8 cellular contexts compared by ENCODE assay signal in genomic region chr20:32456869-32457421, GRCh38.
DNase-seq lines count a peak whose midpoint lies in the region; ATAC-seq, FAIRE-seq and TF ChIP-seq lines count a peak whose summit lies in the region.

No MANE protein-coding gene starts in this region.

- no peaks in the 10 kb centered on the region for H3K9me2 ChIP-seq in MM.1S (replicated peaks; ENCODE audit: insufficient read depth, low read length)

- no peak; the same call in 2 of the 3 replicates for ATAC-seq in K562
- no peak for ATAC-seq in HG02973 (IDR thresholded peaks at IDR 0.05; ENCODE audit: unreplicated experiment)

- H3K27ac ChIP-seq in MM.1S (ENCODE audit: low read length) (no peak overlapping the region), K562 (ENCODE audit: extremely low read depth, low read depth, low read length) (no peak overlapping the region), stomach smooth muscle (ENCODE audit: low read length) (no peak overlapping the region)

- FAIRE-seq in K562 (lab: Jason Lieb, UNC): no peak

- H3K4me1 ChIP-seq in MM.1S (ENCODE audit: low read length): no peaks in the 10 kb centered on the region
- H3K4me1 ChIP-seq in K562 (replicated peaks in 1 of 2; ENCODE audit: control insufficient read depth in 2 of 2, insufficient read depth in 2 of 2, low read length in 2 of 2): peaks cover 0 to 49% of the 10 kb centered on the region in 2 experiments; a peak in 2 of 5 replicates
- peaks cover 25% of the 10 kb centered on the region for H3K4me1 ChIP-seq in stomach smooth muscle (ENCODE audit: control insufficient read depth, insufficient read depth, low read length)

- no peaks in the 10 kb centered on the region for H3F3A ChIP-seq in MM.1S (ENCODE audit: insufficient read depth, low read length)

- peaks cover 2% of the 10 kb centered on the region for H3K9me1 ChIP-seq in K562 (ENCODE audit: control insufficient read depth, insufficient read depth, low read length)

- H3K27me3 ChIP-seq in MM.1S (replicated peaks; ENCODE audit: insufficient read depth, low read length) (no peaks in the 10 kb centered on the region), K562 (ENCODE audit: control insufficient read depth in 2 of 2, insufficient read depth in 2 of 2, low read length in 2 of 2) (no peaks in the 10 kb centered on the region), kidney epithelial cell (ENCODE audit: control insufficient read depth, insufficient read depth, low read length) (no peaks in the 10 kb centered on the region), stomach smooth muscle (ENCODE audit: control insufficient read depth in 1 of 2, insufficient read depth in 2 of 2, low read length in 2 of 2) (no peaks in the 10 kb centered on the region)

- no peaks in the 10 kb centered on the region for H3K36me3 ChIP-seq in MM.1S (replicated peaks; ENCODE audit: insufficient read depth, low read length)
- H3K36me3 ChIP-seq in K562 (ENCODE audit: control insufficient read depth, insufficient read depth, low read length): peaks cover 57% of the 10 kb centered on the region; the same call in 2 of the 3 replicates
- no peaks in the 10 kb centered on the region for H3K36me3 ChIP-seq in kidney epithelial cell (ENCODE audit: control insufficient read depth, insufficient read depth, low read length)
- H3K36me3 ChIP-seq in stomach smooth muscle (ENCODE audit: control insufficient read depth in 2 of 2, insufficient read depth in 2 of 2, low read length in 2 of 2): peaks cover 16 to 21% of the 10 kb centered on the region in 2 donors

- H3K79me2 ChIP-seq in MM.1S (ENCODE audit: low read length) (no peaks in the 10 kb centered on the region), K562 (ENCODE audit: control insufficient read depth, insufficient read depth, low read length) (no peaks in the 10 kb centered on the region)

- in situ Hi-C loops in K562 (cut with MboI): no loop called here

- DNase-seq in MM.1S (peak; percentile 28), K562 (ENCODE audit: extremely low read depth in 1 of 4, low spot score in 3 of 4) (no peak), kidney epithelial cell (ENCODE audit: low read depth) (peak; percentile 65), NOMO-1 treated with dmso at 0.1 percent for 144 hours (lab: John Stamatoyannopoulos, UW; ENCODE audit: unreplicated experiment) (no peak), lower leg skin (ENCODE audit: low spot score in 2 of 2) (no peak)

- CTCF ChIA-PET in K562 (lab: Yijun Ruan, JAX; ENCODE audit: low intra/inter-chr PET ratio): no interaction called here

- TF ChIP-seq RAD21 in K562 (CRISPR knock-in tag; conservative IDR thresholded peaks at IDR 0.05 in 1 of 2, IDR thresholded peaks at IDR 0.05 in 1 of 2): peak in 1 of 2 experiments; percentile 11; a peak in 1 of 4 replicates

- TF ChIP-seq POLR2A in K562 (conservative IDR thresholded peaks at IDR 0.05): no peak
- TF ChIP-seq POLR2A in lower leg skin (IDR thresholded peaks at IDR 0.05): no peak

- TF ChIP-seq CTCF in GM12872 (IDR thresholded peaks at IDR 0.05; ENCODE audit: insufficient read depth, low read depth, low read length) (peak; percentile 76), MM.1S (IDR thresholded peaks at IDR 0.05; ENCODE audit: low read length) (peak; percentile 69), K562 (IDR thresholded peaks at IDR 0.05 in 2 of 3, conservative IDR thresholded peaks at IDR 0.05 in 1 of 3; ENCODE audit: insufficient read depth in 2 of 3, low read depth in 1 of 3, low read length in 3 of 3) (peak in 1 of 3 experiments; percentile 7; a peak in 1 of 6 replicates), kidney epithelial cell (IDR thresholded peaks at IDR 0.05; ENCODE audit: insufficient read depth, low read length, poor library complexity, severe bottlenecking) (peak; percentile 73), lower leg skin (IDR thresholded peaks at IDR 0.05) (peak in 1 of 3 donors; percentile 20)

- no TSS peak for BruUV-seq in K562 (replicated peaks; lab: Mats Ljungman, UMichigan)

- TF ChIP-seq EP300 in K562 (IDR thresholded peaks at IDR 0.05; ENCODE audit: low read length): no peak

- H2AFZ ChIP-seq in MM.1S (ENCODE audit: low read length): peak overlapping the region; percentile 61
- H2AFZ ChIP-seq in K562 (ENCODE audit: low read depth, low read length): no peak overlapping the region

- H3K9me3 ChIP-seq in MM.1S (replicated peaks; ENCODE audit: insufficient read depth, low read length) (no peaks in the 10 kb centered on the region), K562 (replicated peaks; ENCODE audit: control insufficient read depth, insufficient read depth, low read depth, low read length) (no peaks in the 10 kb centered on the region), stomach smooth muscle (ENCODE audit: control insufficient read depth in 2 of 2, low read length in 2 of 2) (no peaks in the 10 kb centered on the region)

- H4K20me1 ChIP-seq in MM.1S (ENCODE audit: insufficient read depth, low read length) (no peaks in the 10 kb centered on the region), K562 (replicated peaks; ENCODE audit: control insufficient read depth, insufficient read depth, low read length) (no peaks in the 10 kb centered on the region)

- intact Hi-C loops in K562 (cut with micrococcal nuclease) (no loop called here), lower leg skin (cut with DNase I; ENCODE audit: low total_unique reads) (no loop called here)

- no peak overlapping the region; the same call in 1 of the 2 replicates for H3K9ac ChIP-seq in MM.1S (ENCODE audit: low read length)
- H3K9ac ChIP-seq in K562 (ENCODE audit: insufficient read depth in 1 of 2, low read depth in 2 of 2, low read length in 2 of 2): no peak overlapping the region
- no peak overlapping the region for H3K9ac ChIP-seq in stomach smooth muscle (ENCODE audit: low read length in 2 of 2)

- peak overlapping the region; percentile 37; the same call in 1 of the 2 replicates for H3K4me3 ChIP-seq in MM.1S (ENCODE audit: low read length)
- H3K4me3 ChIP-seq in K562: no peak overlapping the region
- H3K4me3 ChIP-seq in kidney epithelial cell (ENCODE audit: low read depth, low read length): peak overlapping the region; percentile 22
- H3K4me3 ChIP-seq in stomach smooth muscle (ENCODE audit: low read length in 2 of 2): peak overlapping the region; percentile 35 to 69
- H3K4me3 ChIP-seq in lower leg skin (ENCODE audit: low read depth, poor library complexity, severe bottlenecking): no peak overlapping the region

- 93% methylated on average over 18 of the region's 33 CpGs for WGBS in K562 (ENCODE audit: insufficient coverage, low coverage, missing lambda C conversion rate)
- WGBS in lower leg skin, 2 donors: 22 to 36% methylated on average over 6 to 8 of the region's 33 CpGs

- POLR2A ChIA-PET in K562 (lab: Yijun Ruan, JAX): interaction anchor here (0.6 to 1.6 kb wide), 2 partner anchors 16 to 19 kb away, joined by 4 read pairs; no protein-coding TSS in a partner anchor

- H3K4me2 ChIP-seq in MM.1S (ENCODE audit: low read depth, low read length) (peak overlapping the region; percentile 68; the same call in 1 of the 2 replicates), K562 (ENCODE audit: insufficient read depth, low read length) (no peak overlapping the region)

TF ChIP-seq in K562, 482 proteins besides CTCF, POLR2A, EP300 and RAD21:
- TF ChIP-seq DIDO1 (tag; IDR thresholded peaks at IDR 0.05; ENCODE audit: low read depth): no peak
- peak; percentile 87 for TF ChIP-seq ZBTB33 (CRISPR knock-in tag; IDR thresholded peaks at IDR 0.05)
TF ChIP-seq in K562: peak in this region for 1.

Comparison
In these comparisons a context has a peak if more than half of its experiments do, and no peak if none do; other contexts are left out.
1. DNase-seq: peak in MM.1S (single experiment) and kidney epithelial cell (single experiment); none in K562 (0 of 4), NOMO-1 treated with dmso at 0.1 percent for 144 hours (single experiment) and lower leg skin (0 of 2).
2. H3K4me3 ChIP-seq: peak in MM.1S (single experiment), kidney epithelial cell (single experiment) and stomach smooth muscle (2 of 2); none in K562 (single experiment) and lower leg skin (single experiment).